ENCODE assay signal across 8 cellular contexts in genomic region chr3:129026728-129027543, GRCh38. TPM values are rescaled to one million over a fixed set of nuclear protein-coding genes. Genes with fewer than 3 reads are reported as not detected.
DNase-seq lines count a peak whose midpoint lies in the region; ATAC-seq lines count a peak whose summit lies in the region.

No MANE protein-coding gene starts in this region.

- peaks cover 7 to 24% (median 11%) of the 10 kb centered on the region in 4 donors for H3K4me1 Mint-ChIP-seq in CD4-positive, CD25-positive, alpha-beta regulatory T cell
- peaks cover 30% of the 10 kb centered on the region for H3K4me1 Mint-ChIP-seq in activated CD8-positive, alpha-beta T cell treated with anti-CD3 and anti-CD28 coated beads, Interleukin-2, amount 10 ng/mL, durations not matched to agents 7 days and 5 days (ENCODE audit: low read depth)
- H3K4me1 Mint-ChIP-seq in effector memory CD8-positive, alpha-beta T cell (ENCODE audit: low read depth in 2 of 2): peaks cover 18 to 20% of the 10 kb centered on the region in 2 donors

- H3K4me2 ChIP-seq in mesenchymal stem cell (ENCODE audit: low read length, poor library complexity, severe bottlenecking): peak overlapping the region; percentile 70

- H3K9me3 Mint-ChIP-seq in CD4-positive, CD25-positive, alpha-beta regulatory T cell: no peaks in the 10 kb centered on the region
- H3K9me3 Mint-ChIP-seq in activated CD8-positive, alpha-beta T cell treated with anti-CD3 and anti-CD28 coated beads, Interleukin-2, amount 10 ng/mL, durations not matched to agents 7 days and 5 days (ENCODE audit: insufficient read depth): no peaks in the 10 kb centered on the region
- H3K9me3 Mint-ChIP-seq in effector memory CD8-positive, alpha-beta T cell: no peaks in the 10 kb centered on the region

- peak overlapping the region in 1 of 2 experiments; percentile 60 for H2BK12ac ChIP-seq in mesenchymal stem cell (ENCODE audit: low read length in 2 of 2)

- H3K27me3 Mint-ChIP-seq in CD4-positive, CD25-positive, alpha-beta regulatory T cell: peaks cover 15% of the 10 kb centered on the region
- peaks cover 2% of the 10 kb centered on the region for H3K27me3 Mint-ChIP-seq in activated CD8-positive, alpha-beta T cell treated with anti-CD3 and anti-CD28 coated beads, Interleukin-2, amount 10 ng/mL, durations not matched to agents 7 days and 5 days (ENCODE audit: low read depth)
- H3K27me3 Mint-ChIP-seq in effector memory CD8-positive, alpha-beta T cell: no peaks in the 10 kb centered on the region

- H3K4me3 ChIP-seq in CD4-positive, CD25-positive, alpha-beta regulatory T cell (ENCODE audit: low read depth, low read length): peak overlapping the region; percentile 76
- peak overlapping the region; percentile 53 to 65 for H3K4me3 ChIP-seq in mesenchymal stem cell (ENCODE audit: insufficient read depth in 1 of 2, low read depth in 1 of 2, low read length in 2 of 2)

- H3K14ac ChIP-seq in mesenchymal stem cell (ENCODE audit: low read length in 2 of 2): no peak overlapping the region

- peaks cover 12% of the 10 kb centered on the region for H3K4me1 ChIP-seq in CD4-positive, CD25-positive, alpha-beta regulatory T cell (ENCODE audit: control insufficient read depth, insufficient read depth, low read length, poor library complexity, severe bottlenecking)
- H3K4me1 ChIP-seq in mesenchymal stem cell (ENCODE audit: control insufficient read depth, insufficient read depth, low read depth, low read length): peaks cover 8% of the 10 kb centered on the region

- peak overlapping the region; percentile 62 for H3K9ac ChIP-seq in mesenchymal stem cell (ENCODE audit: low read length)

- H2BK15ac ChIP-seq in mesenchymal stem cell (ENCODE audit: low read depth, poor library complexity, severe bottlenecking): peak overlapping the region; percentile 57

- no peak overlapping the region for H2BK5ac ChIP-seq in mesenchymal stem cell (ENCODE audit: low read depth, low read length, poor library complexity, severe bottlenecking)

- peak overlapping the region; percentile 18 for H2AFZ ChIP-seq in mesenchymal stem cell (ENCODE audit: low read depth, low read length)

- WGBS in mesenchymal stem cell: 13% methylated on average over 47 of the region's 54 CpGs

- H3K27me3 ChIP-seq in CD4-positive, CD25-positive, alpha-beta regulatory T cell (ENCODE audit: control insufficient read depth, insufficient read depth, low read length): no peaks in the 10 kb centered on the region
- peaks cover 26 to 45% of the 10 kb centered on the region in 2 experiments for H3K27me3 ChIP-seq in mesenchymal stem cell (ENCODE audit: control insufficient read depth in 1 of 2, insufficient read depth in 1 of 2, low read length in 2 of 2)

- H3K36me3 Mint-ChIP-seq in CD4-positive, CD25-positive, alpha-beta regulatory T cell: no peaks in the 10 kb centered on the region
- H3K36me3 Mint-ChIP-seq in activated CD8-positive, alpha-beta T cell treated with anti-CD3 and anti-CD28 coated beads, Interleukin-2, amount 10 ng/mL, durations not matched to agents 7 days and 5 days (ENCODE audit: low read depth): no peaks in the 10 kb centered on the region
- peaks cover 11% of the 10 kb centered on the region for H3K36me3 Mint-ChIP-seq in effector memory CD8-positive, alpha-beta T cell (ENCODE audit: insufficient read depth)

- peak overlapping the region; percentile 81 to 98 (median 98) for H3K27ac Mint-ChIP-seq in CD4-positive, CD25-positive, alpha-beta regulatory T cell
- peak overlapping the region; percentile 95 for H3K27ac Mint-ChIP-seq in activated CD8-positive, alpha-beta T cell treated with anti-CD3 and anti-CD28 coated beads, Interleukin-2, amount 10 ng/mL, durations not matched to agents 7 days and 5 days
- H3K27ac Mint-ChIP-seq in effector memory CD8-positive, alpha-beta T cell: peak overlapping the region; percentile 94 to 98

- peak overlapping the region; percentile 79 to 94 (median 87) for H3K4me3 Mint-ChIP-seq in CD4-positive, CD25-positive, alpha-beta regulatory T cell
- H3K4me3 Mint-ChIP-seq in activated CD8-positive, alpha-beta T cell treated with anti-CD3 and anti-CD28 coated beads, Interleukin-2, amount 10 ng/mL, durations not matched to agents 7 days and 5 days: peak overlapping the region; percentile 81
- peak overlapping the region; percentile 66 to 85 for H3K4me3 Mint-ChIP-seq in effector memory CD8-positive, alpha-beta T cell

- no peak overlapping the region for H3K23ac ChIP-seq in mesenchymal stem cell (ENCODE audit: low read length in 2 of 2)

- peak; percentile 87 to 97 (median 92) for DNase-seq in CD4-positive, CD25-positive, alpha-beta regulatory T cell
- DNase-seq in NCI-H774 (lab: John Stamatoyannopoulos, UW): peak; percentile 96
- DNase-seq in activated CD8-positive, alpha-beta T cell treated with anti-CD3 and anti-CD28 coated beads, Interleukin-2, amount 10 ng/mL, durations not matched to agents 7 days and 5 days: peak; percentile 96
- DNase-seq in effector memory CD8-positive, alpha-beta T cell: peak; percentile 88 to 92 (median 90)
- DNase-seq in mesenchymal stem cell: peak; percentile 84
- DNase-seq in stimulated activated CD8-positive, alpha-beta memory T cell treated with anti-CD3 and anti-CD28 coated beads, Interleukin-12 subunit alpha, Interleukin-12 subunit beta, amount 100 ng/mL, for 24 hours (ENCODE audit: extremely low read depth): peak; percentile 76

- peak overlapping the region; percentile 28 for H4K91ac ChIP-seq in mesenchymal stem cell (ENCODE audit: low read length)

- peak overlapping the region; percentile 69 for H3K27ac ChIP-seq in CD4-positive, CD25-positive, alpha-beta regulatory T cell (ENCODE audit: insufficient read depth, low read length, poor library complexity, severe bottlenecking)
- no peak overlapping the region for H3K27ac ChIP-seq in mesenchymal stem cell (ENCODE audit: low read length, poor library complexity, severe bottlenecking)

- H2BK120ac ChIP-seq in mesenchymal stem cell (ENCODE audit: low read depth, low read length): peak overlapping the region; percentile 67

- H3K4ac ChIP-seq in mesenchymal stem cell (ENCODE audit: low read depth in 1 of 2, low read length in 2 of 2): no peak overlapping the region

- CTCF ChIA-PET in activated CD8-positive, alpha-beta T cell treated with anti-CD3 and anti-CD28 coated beads, Interleukin-2, amount 10 ng/mL, durations not matched to agents 7 days and 5 days (lab: Charles Lee): interaction anchor here (0.7 to 4.6 kb wide), 31 partner anchors 10 to 289 kb away, joined by 3 to 117 read pairs (median 4); partner anchors contain the start of genes ACAD9, CFAP92, EFCC1 and GP9

- ATAC-seq in CD4-positive, CD25-positive, alpha-beta regulatory T cell (ENCODE audit: low read depth in 2 of 2): peak; percentile 100
- ATAC-seq in GM19372 (IDR thresholded peaks at IDR 0.05; ENCODE audit: low read depth, unreplicated experiment) (peak; percentile 99), HG03521 (IDR thresholded peaks at IDR 0.05; ENCODE audit: unreplicated experiment) (peak; percentile 100)
- ATAC-seq in activated CD8-positive, alpha-beta T cell treated with anti-CD3 and anti-CD28 coated beads, Interleukin-2, amount 10 ng/mL, durations not matched to agents 7 days and 5 days: peak; percentile 100
- ATAC-seq in effector memory CD8-positive, alpha-beta T cell (replicated peaks): peak; percentile 97

- no peaks in the 10 kb centered on the region for H3K36me3 ChIP-seq in CD4-positive, CD25-positive, alpha-beta regulatory T cell (ENCODE audit: control insufficient read depth, insufficient read depth, low read length)
- H3K36me3 ChIP-seq in mesenchymal stem cell (ENCODE audit: control insufficient read depth in 1 of 2, insufficient read depth in 2 of 2, low read depth in 1 of 2, low read length in 2 of 2): no peaks in the 10 kb centered on the region

- POLR2A ChIA-PET in activated CD8-positive, alpha-beta T cell treated with anti-CD3 and anti-CD28 coated beads, Interleukin-2, amount 10 ng/mL, durations not matched to agents 7 days and 5 days (lab: Charles Lee): interaction anchor here (0.6 to 3.8 kb wide), 12 partner anchors 8 to 289 kb away, joined by 3 to 66 read pairs (median 4); partner anchors contain the start of gene RAB43

- peak overlapping the region; percentile 93 for H4K8ac ChIP-seq in mesenchymal stem cell (ENCODE audit: low read length)

- H2AK5ac ChIP-seq in mesenchymal stem cell (ENCODE audit: low read length, severe bottlenecking): no peak overlapping the region

- no peaks in the 10 kb centered on the region for H3K9me3 ChIP-seq in CD4-positive, CD25-positive, alpha-beta regulatory T cell (ENCODE audit: control insufficient read depth in 2 of 2, low read length in 2 of 2)
- peaks cover 6% of the 10 kb centered on the region for H3K9me3 ChIP-seq in mesenchymal stem cell (ENCODE audit: control insufficient read depth, low read length)

- H3K79me1 ChIP-seq in mesenchymal stem cell (replicated peaks; ENCODE audit: low read length, poor library complexity, severe bottlenecking): no peaks in the 10 kb centered on the region

- H3K18ac ChIP-seq in mesenchymal stem cell (ENCODE audit: low read depth in 1 of 2, low read length in 2 of 2): peak overlapping the region in 1 of 2 experiments; percentile 72

RNA-seq across cellular contexts. Expression of gene EFCC1, which starts 25.8 kb away (rescaled TPM):
- total RNA-seq in CD4-positive, CD25-positive, alpha-beta regulatory T cell: 0.15 TPM
- not detected for polyA plus RNA-seq in CD4-positive, CD25-positive, alpha-beta regulatory T cell
- total RNA-seq in activated CD8-positive, alpha-beta T cell treated with anti-CD3 and anti-CD28 coated beads, Interleukin-2, amount 10 ng/mL, durations not matched to agents 7 days and 5 days: under 1 TPM; 0.13 to 0.21 TPM
- polyA plus RNA-seq in mesenchymal stem cell (2013, experiment 1 of 2): 3.9 TPM
- 4.3 TPM for polyA plus RNA-seq in mesenchymal stem cell (2013, experiment 2 of 2)

RNA-seq across cellular contexts. Expression of gene CFAP92, which starts 33.1 kb away (rescaled TPM):
- total RNA-seq in CD4-positive, CD25-positive, alpha-beta regulatory T cell: not detected
- under 1 TPM in 1 of 4 donors, not detected in 3; 0.28 TPM for polyA plus RNA-seq in CD4-positive, CD25-positive, alpha-beta regulatory T cell
- total RNA-seq in activated CD8-positive, alpha-beta T cell treated with anti-CD3 and anti-CD28 coated beads, Interleukin-2, amount 10 ng/mL, durations not matched to agents 7 days and 5 days: under 1 TPM; 0.18 to 0.26 TPM
- 1.0 TPM for polyA plus RNA-seq in mesenchymal stem cell (2013, experiment 1 of 2)
- 1.0 TPM for polyA plus RNA-seq in mesenchymal stem cell (2013, experiment 2 of 2)

RNA-seq across cellular contexts. Expression of gene GP9, which starts 33.6 kb away (rescaled TPM):
- total RNA-seq in CD4-positive, CD25-positive, alpha-beta regulatory T cell: 3.7 TPM
- not detected for polyA plus RNA-seq in CD4-positive, CD25-positive, alpha-beta regulatory T cell
- total RNA-seq in activated CD8-positive, alpha-beta T cell treated with anti-CD3 and anti-CD28 coated beads, Interleukin-2, amount 10 ng/mL, durations not matched to agents 7 days and 5 days: not detected
- polyA plus RNA-seq in mesenchymal stem cell (2013, experiment 1 of 2): not detected
- not detected for polyA plus RNA-seq in mesenchymal stem cell (2013, experiment 2 of 2)
